In the genomic region with DNA sequence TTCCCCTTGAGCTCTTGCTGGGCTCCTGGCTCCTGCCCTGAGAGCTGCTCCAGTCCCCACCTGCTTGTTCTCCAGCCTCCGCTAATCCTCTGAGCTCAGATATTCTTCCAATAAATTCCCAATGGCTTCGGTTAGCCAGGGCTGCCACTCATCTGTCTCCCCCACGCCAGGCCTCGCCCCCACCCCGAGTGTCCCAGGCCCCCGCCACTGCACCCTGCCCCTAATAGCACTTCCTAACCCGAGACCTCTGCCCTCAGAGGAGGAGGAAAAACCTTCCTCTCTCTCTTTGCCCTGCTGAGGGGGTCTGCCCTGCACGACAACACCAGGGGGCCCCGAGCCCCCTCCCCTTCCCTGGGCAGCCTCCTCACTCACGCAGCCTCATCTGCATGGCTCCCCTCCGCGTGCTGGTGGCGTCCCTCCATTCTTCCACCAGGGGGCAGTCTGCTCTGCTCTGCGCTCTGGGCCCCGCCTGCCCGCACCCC, we compare ENCODE assay signal across 6 cellular contexts. TPM values are rescaled to one million over a fixed set of nuclear protein-coding genes. Genes with fewer than 3 reads are reported as not detected.
DNase-seq lines count a peak whose midpoint lies in the region; ATAC-seq, FAIRE-seq and TF ChIP-seq lines count a peak whose summit lies in the region.

No MANE protein-coding gene starts in this region.

- no peaks in the 10 kb centered on the region; the same call in 1 of the 2 replicates for H3K27me3 ChIP-seq in PC-3 (ENCODE audit: low read length)
- H3K27me3 ChIP-seq in H1 (replicated peaks in 1 of 4; ENCODE audit: control insufficient read depth in 3 of 4, extremely low read depth in 1 of 4, insufficient read depth in 3 of 4, low read length in 3 of 4): no peaks in the 10 kb centered on the region

- no peak overlapping the region for H3K14ac ChIP-seq in H1 (ENCODE audit: insufficient read length)

- TF ChIP-seq POLR2A in H1 (IDR thresholded peaks at IDR 0.05; ENCODE audit: control extremely low read depth in 1 of 2, low read depth in 2 of 2, low read length in 2 of 2): no peak

- H4K8ac ChIP-seq in H1 (ENCODE audit: extremely low read depth, insufficient read depth, low read length): no peak overlapping the region; the same call in 1 of the 2 replicates

- no peak overlapping the region for H2AK5ac ChIP-seq in H1 (ENCODE audit: low read depth, low read length)

- no peak overlapping the region for H4K5ac ChIP-seq in H1 (ENCODE audit: insufficient read length, low read depth, low read length)

- H3K36me3 ChIP-seq in PC-3 (ENCODE audit: low read depth, low read length) (no peaks in the 10 kb centered on the region), H1 (ENCODE audit: control insufficient read depth in 2 of 4, insufficient read depth in 4 of 4, low read length in 3 of 4) (no peaks in the 10 kb centered on the region)

- H3K27ac ChIP-seq in PC-3 (ENCODE audit: low read length): no peak overlapping the region
- no peak overlapping the region for H3K27ac ChIP-seq in H1 (ENCODE audit: low read depth, low read length)

- TF ChIP-seq RAD21 in H1 (IDR thresholded peaks at IDR 0.05 in 1 of 2, conservative IDR thresholded peaks at IDR 0.05 in 1 of 2; ENCODE audit: low read depth in 2 of 2, low read length in 2 of 2): peak in 1 of 2 experiments; percentile 11; a peak in 2 of 4 replicates

- no peaks in the 10 kb centered on the region for H3K79me2 ChIP-seq in PC-3 (ENCODE audit: low read length)
- no peaks in the 10 kb centered on the region for H3K79me2 ChIP-seq in H1 (ENCODE audit: control insufficient read depth in 1 of 2, insufficient read depth in 2 of 2, low read length in 2 of 2)

- H3K4me1 ChIP-seq in PC-3 (ENCODE audit: insufficient read depth, low read length): peaks cover 3% of the 10 kb centered on the region; the same call in 1 of the 2 replicates
- H3K4me1 ChIP-seq in H1 (replicated peaks in 1 of 4; ENCODE audit: control insufficient read depth in 3 of 4, insufficient read depth in 4 of 4, low read length in 3 of 4): no peaks in the 10 kb centered on the region

- peak overlapping the region; percentile 19; the same call in 1 of the 2 replicates for H3K18ac ChIP-seq in H1 (ENCODE audit: extremely low read depth, low read length)

- H2BK120ac ChIP-seq in H1 (replicated peaks; ENCODE audit: low read depth, low read length): no peak overlapping the region

- intact Hi-C loops in PC-3 (cut with micrococcal nuclease): no loop called here

- 14% methylated on average over 7 of the region's 16 CpGs; no CpG with 5 or more reads in 1 of the 2 experiments for WGBS in H1 (ENCODE audit: extremely low coverage in 1 of 2, insufficient coverage in 1 of 2, insufficient read length in 1 of 2, insufficient replicate concordance in 2 of 2, low coverage in 1 of 2, low lambda C conversion rate in 2 of 2, missing lambda C conversion rate in 1 of 2), 2 experiments

- no peak overlapping the region for H4K91ac ChIP-seq in H1 (replicated peaks; ENCODE audit: insufficient read length, low read length)

- no peak overlapping the region for H3K56ac ChIP-seq in H1 (replicated peaks; ENCODE audit: insufficient read length, low read depth, low read length)

- no peak for TF ChIP-seq EP300 in H1 (IDR thresholded peaks at IDR 0.05; ENCODE audit: borderline replicate concordance in 1 of 2, low read depth in 2 of 2, low read length in 2 of 2)

- H3K23me2 ChIP-seq in H1 (ENCODE audit: low read depth, low read length): no peaks in the 10 kb centered on the region

- TF ChIP-seq CTCF in PC-3 (conservative IDR thresholded peaks at IDR 0.05; ENCODE audit: low read depth, low read length) (peak; percentile 39), H1 (IDR thresholded peaks at IDR 0.05; ENCODE audit: control extremely low read depth in 1 of 3, insufficient read depth in 1 of 3, low read depth in 1 of 3, low read length in 3 of 3) (peak; percentile 57 to 93 (median 72))

- H2AFZ ChIP-seq in PC-3 (ENCODE audit: low read length) (no peak overlapping the region), H1 (ENCODE audit: low read length) (no peak overlapping the region)

- no peak for FAIRE-seq in H1 (lab: Jason Lieb, UNC)

- CTCF ChIA-PET in PC-3 (lab: Charles Lee): no interaction called here
- CTCF ChIA-PET in H1 (lab: Charles Lee; ENCODE audit: partially characterized antibody): interaction anchor here (0.6 to 9.6 kb wide), 15 partner anchors 9 to 223 kb away, joined by 3 to 88 read pairs (median 5); a partner anchor contains a TSS

- no peak overlapping the region for H3K4ac ChIP-seq in H1 (replicated peaks; ENCODE audit: insufficient read length, low read depth, low read length)

- POLR2A ChIA-PET in PC-3 (lab: Charles Lee; ENCODE audit: unreplicated experiment): no interaction called here
- POLR2A ChIA-PET in H1 (lab: Charles Lee; ENCODE audit: partially characterized antibody): interaction anchor here (1.8 kb wide), 1 partner anchor 42 kb away, joined by 10 read pairs; no protein-coding TSS in a partner anchor

- DNase-seq in GM03348 (ENCODE audit: low spot score) (peak; percentile 72), PC-3 (peak; percentile 44), H1 (ENCODE audit: low read depth in 1 of 2, low spot score in 2 of 2) (peak in 1 of 2 experiments; percentile 88), MV-4-11 (lab: John Stamatoyannopoulos, UW) (no peak), SIG-M5 treated with dmso at 0.1 percent for 504 hours (lab: John Stamatoyannopoulos, UW; ENCODE audit: unreplicated experiment) (no peak)
- peak; percentile 70 for DNase-seq in stimulated activated CD4-positive, alpha-beta T cell treated with anti-CD3 and anti-CD28 coated beads, Interleukin-15, amount 100 ng/mL, for 24 hours

- H3F3A ChIP-seq in PC-3 (ENCODE audit: low read length, unreplicated experiment): no peaks in the 10 kb centered on the region

- H3K4me2 ChIP-seq in PC-3 (ENCODE audit: low read length): no peak overlapping the region
- H3K4me2 ChIP-seq in H1 (ENCODE audit: insufficient read depth in 1 of 2, low read depth in 2 of 2, low read length in 2 of 2): peak overlapping the region; percentile 1 to 67; a peak in 3 of 4 replicates

- H3K23ac ChIP-seq in H1 (ENCODE audit: insufficient read length): no peak overlapping the region

- no peaks in the 10 kb centered on the region for H3K79me1 ChIP-seq in H1 (ENCODE audit: low read depth, low read length)

- peak; percentile 51; the same call in 1 of the 2 replicates for ATAC-seq in PC-3

- H2BK5ac ChIP-seq in H1 (ENCODE audit: low read depth, low read length): no peak overlapping the region

- H4K20me1 ChIP-seq in PC-3 (ENCODE audit: low read length) (no peaks in the 10 kb centered on the region), H1 (replicated peaks in 1 of 2; ENCODE audit: control insufficient read depth in 1 of 2, insufficient read depth in 2 of 2, low read length in 2 of 2) (no peaks in the 10 kb centered on the region)

- no peaks in the 10 kb centered on the region for H3K9me2 ChIP-seq in PC-3 (replicated peaks; ENCODE audit: low read length)

- no peak overlapping the region for H2BK12ac ChIP-seq in H1 (ENCODE audit: low read depth, low read length)

- H3K9me3 ChIP-seq in PC-3 (ENCODE audit: low read length): no peaks in the 10 kb centered on the region
- peaks cover 0 to 7% of the 10 kb centered on the region in 2 experiments for H3K9me3 ChIP-seq in H1 (ENCODE audit: insufficient read depth in 2 of 2, low read depth in 1 of 2, low read length in 1 of 2)

- H3K4me3 ChIP-seq in PC-3 (ENCODE audit: low read length) (no peak overlapping the region), H1 (ENCODE audit: extremely low read depth in 1 of 4, insufficient read depth in 2 of 4, low read depth in 3 of 4, low read length in 4 of 4) (peak overlapping the region in 2 of 4 experiments; percentile 20 to 56; a peak in 3 of 8 replicates)

- no TSS peak for BruUV-seq in PC-3 (replicated peaks; lab: Mats Ljungman, UMichigan)

- H2BK20ac ChIP-seq in H1 (ENCODE audit: low read length): no peak overlapping the region

- H3K9ac ChIP-seq in PC-3 (ENCODE audit: low read length): no peak overlapping the region
- H3K9ac ChIP-seq in H1 (replicated peaks in 1 of 4; ENCODE audit: extremely low read depth in 1 of 4, low read depth in 3 of 4, low read length in 3 of 4): no peak overlapping the region

- no peak overlapping the region for H2BK15ac ChIP-seq in H1 (ENCODE audit: low read length)

RNA-seq across cellular contexts. Expression of a gene that starts 5.4 kb away (rescaled TPM):
- not detected in 2 replicates for total RNA-seq in PC-3 (2014; rRNA removed)
- total RNA-seq in H1 (2021; fragmentation: NEBNext Ultra II Directional; extraction: Animal tissue kit (Norgen Biotek cat#: 25700)): 0.47 and 0.61 TPM in 2 replicates
- polyA plus RNA-seq in H1 (2011; rRNA removed): 0.08 and 0.25 TPM in 2 replicates
- polyA plus RNA-seq in H1 (2011; cell fraction: cytosol; rRNA removed): 0.16 TPM
- polyA plus RNA-seq in H1 (2011; cell fraction: nucleus; rRNA removed): 0.39 TPM
- 0.28 to 0.73 TPM (median 0.38 TPM) in 4 replicates for polyA plus RNA-seq in H1 (2012, experiment 1 of 2)
- polyA plus RNA-seq in H1 (2012, experiment 2 of 2): 0.80 TPM
- 0.18 TPM for polyA plus RNA-seq in H1 (2013, experiment 1 of 2)
- 0.22 TPM for polyA plus RNA-seq in H1 (2013, experiment 2 of 2)
- polyA minus RNA-seq in H1 (2011; rRNA and poly(A)+ RNA removed): not detected in 2 replicates
- not detected for polyA minus RNA-seq in H1 (2011; cell fraction: cytosol; rRNA and poly(A)+ RNA removed)
- polyA minus RNA-seq in H1 (2011; cell fraction: nucleus; rRNA and poly(A)+ RNA removed): 0.30 TPM

RNA-seq across cellular contexts. Expression of a gene that starts 11.7 kb away (rescaled TPM):
- not detected in 2 replicates for total RNA-seq in PC-3 (2014; rRNA removed)
- not detected in 2 replicates for total RNA-seq in H1 (2021; fragmentation: NEBNext Ultra II Directional; extraction: Animal tissue kit (Norgen Biotek cat#: 25700))
- 0.14 TPM in 1 of 2 replicates, not detected in the other for polyA plus RNA-seq in H1 (2011; rRNA removed)
- polyA plus RNA-seq in H1 (2011; cell fraction: cytosol; rRNA removed): 0.05 TPM
- polyA plus RNA-seq in H1 (2011; cell fraction: nucleus; rRNA removed): 0.31 TPM
- polyA plus RNA-seq in H1 (2012, experiment 1 of 2): 0.07 TPM in 1 of 4 replicates, not detected in the others
- not detected for polyA plus RNA-seq in H1 (2012, experiment 2 of 2)
- not detected for polyA plus RNA-seq in H1 (2013, experiment 1 of 2)
- polyA plus RNA-seq in H1 (2013, experiment 2 of 2): 0.02 TPM
- polyA minus RNA-seq in H1 (2011; rRNA and poly(A)+ RNA removed): not detected in 2 replicates
- not detected for polyA minus RNA-seq in H1 (2011; cell fraction: cytosol; rRNA and poly(A)+ RNA removed)
- not detected for polyA minus RNA-seq in H1 (2011; cell fraction: nucleus; rRNA and poly(A)+ RNA removed)

RNA-seq across cellular contexts. Expression of a gene that starts 21.4 kb away (rescaled TPM):
- total RNA-seq in PC-3 (2014; rRNA removed): 94.6 and 101 TPM in 2 replicates
- total RNA-seq in H1 (2021; fragmentation: NEBNext Ultra II Directional; extraction: Animal tissue kit (Norgen Biotek cat#: 25700)): 50.6 and 51.1 TPM in 2 replicates
- polyA plus RNA-seq in H1 (2011; rRNA removed): 137 and 140 TPM in 2 replicates
- 121 TPM for polyA plus RNA-seq in H1 (2011; cell fraction: cytosol; rRNA removed)
- polyA plus RNA-seq in H1 (2011; cell fraction: nucleus; rRNA removed): 84.2 TPM
- polyA plus RNA-seq in H1 (2012, experiment 1 of 2): 43.0 to 79.6 TPM (median 72.6 TPM) in 4 replicates
- 108 TPM for polyA plus RNA-seq in H1 (2012, experiment 2 of 2)
- 44.8 TPM for polyA plus RNA-seq in H1 (2013, experiment 1 of 2)
- 44.7 TPM for polyA plus RNA-seq in H1 (2013, experiment 2 of 2)
- polyA minus RNA-seq in H1 (2011; rRNA and poly(A)+ RNA removed): 15.6 and 18.5 TPM in 2 replicates
- 17.9 TPM for polyA minus RNA-seq in H1 (2011; cell fraction: cytosol; rRNA and poly(A)+ RNA removed)
- polyA minus RNA-seq in H1 (2011; cell fraction: nucleus; rRNA and poly(A)+ RNA removed): 27.5 TPM

RNA-seq across cellular contexts. Expression of a gene that starts 21.4 kb away (rescaled TPM):
- not detected in 2 replicates for total RNA-seq in PC-3 (2014; rRNA removed)
- not detected in 2 replicates for total RNA-seq in H1 (2021; fragmentation: NEBNext Ultra II Directional; extraction: Animal tissue kit (Norgen Biotek cat#: 25700))
- polyA plus RNA-seq in H1 (2011; rRNA removed): not detected in 2 replicates
- polyA plus RNA-seq in H1 (2011; cell fraction: cytosol; rRNA removed): not detected
- polyA plus RNA-seq in H1 (2011; cell fraction: nucleus; rRNA removed): not detected
- not detected in 4 replicates for polyA plus RNA-seq in H1 (2012, experiment 1 of 2)
- polyA plus RNA-seq in H1 (2012, experiment 2 of 2): not detected
- not detected for polyA plus RNA-seq in H1 (2013, experiment 1 of 2)
- polyA plus RNA-seq in H1 (2013, experiment 2 of 2): not detected
- polyA minus RNA-seq in H1 (2011; rRNA and poly(A)+ RNA removed): not detected in 2 replicates
- not detected for polyA minus RNA-seq in H1 (2011; cell fraction: cytosol; rRNA and poly(A)+ RNA removed)
- not detected for polyA minus RNA-seq in H1 (2011; cell fraction: nucleus; rRNA and poly(A)+ RNA removed)

RNA-seq across cellular contexts. Expression of a gene that starts 26.4 kb away (rescaled TPM):
- total RNA-seq in PC-3 (2014; rRNA removed): 0.87 and 1.2 TPM in 2 replicates
- 0.78 and 1.6 TPM in 2 replicates for total RNA-seq in H1 (2021; fragmentation: NEBNext Ultra II Directional; extraction: Animal tissue kit (Norgen Biotek cat#: 25700))
- 0.51 and 1.1 TPM in 2 replicates for polyA plus RNA-seq in H1 (2011; rRNA removed)
- 1.8 TPM for polyA plus RNA-seq in H1 (2011; cell fraction: cytosol; rRNA removed)
- polyA plus RNA-seq in H1 (2011; cell fraction: nucleus; rRNA removed): 9.9 TPM
- polyA plus RNA-seq in H1 (2012, experiment 1 of 2): 2.0 to 2.4 TPM (median 2.2 TPM) in 4 replicates
- polyA plus RNA-seq in H1 (2012, experiment 2 of 2): 0.16 TPM
- 0.91 TPM for polyA plus RNA-seq in H1 (2013, experiment 1 of 2)
- polyA plus RNA-seq in H1 (2013, experiment 2 of 2): 1.4 TPM
- 0.44 and 0.59 TPM in 2 replicates for polyA minus RNA-seq in H1 (2011; rRNA and poly(A)+ RNA removed)
- polyA minus RNA-seq in H1 (2011; cell fraction: cytosol; rRNA and poly(A)+ RNA removed): not detected
- 1.4 TPM for polyA minus RNA-seq in H1 (2011; cell fraction: nucleus; rRNA and poly(A)+ RNA removed)

Comparison
In these comparisons a context has a peak if more than half of its experiments do, and no peak if none do; other contexts are left out.
1. DNase-seq: peak in GM03348 (single experiment), PC-3 (single experiment) and stimulated activated CD4-positive, alpha-beta T cell treated with anti-CD3 and anti-CD28 coated beads, Interleukin-15, amount 100 ng/mL, for 24 hours (single experiment); none in MV-4-11 (single experiment) and SIG-M5 treated with dmso at 0.1 percent for 504 hours (single experiment).